ENCODE assay signal across 26 cellular contexts in genomic region chr6:20464041-20464440, GRCh38.
DNase-seq lines count a peak whose midpoint lies in the region; ATAC-seq and TF ChIP-seq lines count a peak whose summit lies in the region.
"Had no signal": no experiment of that assay in that cellular context is flagged by ENCODE, and none has a peak within 500 bp of the region (broad histone marks: within the 10 kb centered on the region; RNA-seq: fewer than 3 reads in every experiment).

No MANE protein-coding gene starts in this region.

- no peak for TF ChIP-seq CTCF in HEK293 (tag by site-specific recombination; IDR thresholded peaks at IDR 0.05)
- TF ChIP-seq CTCF in WTC11 (IDR thresholded peaks at IDR 0.05), result no peak
- TF ChIP-seq CTCF in mesothelial cell of epicardium (IDR thresholded peaks at IDR 0.05; ENCODE audit: unreplicated experiment), result no peak
- no peak for TF ChIP-seq CTCF in dorsolateral prefrontal cortex (IDR thresholded peaks at IDR 0.05 in 54 of 56, conservative IDR thresholded peaks at IDR 0.05 in 2 of 56; ENCODE audit: low read depth in 1 of 56, partially characterized antibody in 56 of 56)
- TF ChIP-seq CTCF in thyroid gland (IDR thresholded peaks at IDR 0.05), result no peak

- H3K27me3 ChIP-seq in dorsolateral prefrontal cortex (no peaks in the 10 kb centered on the region), thyroid gland (no peaks in the 10 kb centered on the region)
- H3K27me3 ChIP-seq: gastroesophageal sphincter, testis, uterus had no signal

- no peak overlapping the region for H3K27ac ChIP-seq in HEK293 (ENCODE audit: extremely low read depth, low read depth, low read length)
- H3K27ac ChIP-seq in dorsolateral prefrontal cortex, result no peak overlapping the region
- H3K27ac ChIP-seq in thyroid gland, result no peak overlapping the region
- H3K27ac ChIP-seq: C4-2B, gastroesophageal sphincter, KMS-11, psoas muscle, testis, uterus had no signal

- ATAC-seq in GM18511 (IDR thresholded peaks at IDR 0.05; ENCODE audit: unreplicated experiment) (peak; percentile 20), WTC11 (no peak)
- ATAC-seq: gastroesophageal sphincter; psoas muscle; stimulated activated naive CD8-positive, alpha-beta T cell treated with anti-CD3 and anti-CD28 coated beads, Interleukin-15, Interleukin-2, amounts not matched to agents 100 U/mL and 50 U/mL, for 24 hours had no signal

- no peaks in the 10 kb centered on the region for H3K4me1 ChIP-seq in HEK293 (ENCODE audit: control insufficient read depth, insufficient read depth, low read length)
- no peaks in the 10 kb centered on the region for H3K4me1 ChIP-seq in thyroid gland
- H3K4me1 ChIP-seq: gastroesophageal sphincter, psoas muscle, testis, uterus had no signal

- intact Hi-C loops in dorsolateral prefrontal cortex (cut with DNase I), result no loop called here
- intact Hi-C loops in thyroid gland (cut with DNase I), result no loop called here

- WGBS in thyroid gland, 2 donors, result 97 to 100% methylated on average over 2 of the region's 2 CpGs

- peaks cover 41% of the 10 kb centered on the region for H3K36me3 Mint-ChIP-seq in WTC11
- peaks cover 40% of the 10 kb centered on the region for H3K36me3 Mint-ChIP-seq in mesothelial cell of epicardium

- TF ChIP-seq POLR2A in thyroid gland (IDR thresholded peaks at IDR 0.05), result no peak

- no peak overlapping the region for H3K4me3 Mint-ChIP-seq in WTC11
- H3K4me3 Mint-ChIP-seq in mesothelial cell of epicardium, result no peak overlapping the region
- H3K4me3 Mint-ChIP-seq: activated CD4-positive, alpha-beta memory T cell treated with anti-CD3 and anti-CD28 coated beads, Interleukin-2, amount 10 ng/mL, durations not matched to agents 7 days and 5 days; T-helper 1 cell treated with Interleukin-12 subunit alpha and Interleukin-12 subunit beta and Interleukin-4 antibody, amounts not matched to agents 30 μg/mL and 1 μg/mL, for 36 hours had no signal

- H3K9me3 ChIP-seq in HEK293 (ENCODE audit: control insufficient read depth, insufficient read depth, low read depth, low read length) (no peaks in the 10 kb centered on the region), thyroid gland (no peaks in the 10 kb centered on the region)
- H3K9me3 ChIP-seq: gastroesophageal sphincter, psoas muscle, SK-N-SH, testis, uterus had no signal

- H3K4me3 ChIP-seq in HEK293 (ENCODE audit: low read depth, low read length) (no peak overlapping the region), dorsolateral prefrontal cortex (no peak overlapping the region), thyroid gland (replicated peaks in 1 of 3) (no peak overlapping the region)
- H3K4me3 ChIP-seq: gastroesophageal sphincter, psoas muscle, testis, uterus had no signal

- DNase-seq in WTC11 (ENCODE audit: low spot score) (no peak), mesothelial cell of epicardium (ENCODE audit: low spot score in 2 of 2, unreplicated experiment in 2 of 2) (no peak), dorsolateral prefrontal cortex (no peak), thyroid gland (no peak)
- no peak for DNase-seq in activated naive CD4-positive, alpha-beta T cell (lab: John Stamatoyannopoulos, UW)
- DNase-seq: activated CD4-positive, alpha-beta memory T cell treated with anti-CD3 and anti-CD28 coated beads, Interleukin-2, amount 10 ng/mL, durations not matched to agents 7 days and 5 days; activated CD4-positive, CD25-positive, alpha-beta regulatory T cell treated with anti-CD3 and anti-CD28 coated beads, Interleukin-2, amount 50 U/mL, for 72 hours; activated CD8-positive, alpha-beta memory T cell treated with anti-CD3 and anti-CD28 coated beads, Interleukin-2, amount 50 U/mL, for 48 hours; activated naive CD4-positive, alpha-beta T cell treated with anti-CD3 and anti-CD28 coated beads, Interleukin-2, amount 50 U/mL, for 16 hours; anterior cingulate cortex; dermis blood vessel endothelial cell; hippocampal formation; mesenchymal stem cell; nucleus accumbens; psoas muscle; SK-N-SH; stimulated activated CD4-positive, alpha-beta T cell treated with anti-CD3 and anti-CD28 coated beads, Interleukin-15, amount 100 ng/mL, for 24 hours; stimulated activated naive CD8-positive, alpha-beta T cell treated with anti-CD3 and anti-CD28 coated beads, Interleukin-15, Interleukin-2, amounts not matched to agents 100 U/mL and 50 U/mL, for 24 hours; testis; uterus had no signal

- POLR2A ChIA-PET in HEK293 (lab: Yijun Ruan, JAX), result interaction anchor here (0.6 to 1.5 kb wide), 2 partner anchors 60 to 61 kb away, joined by 4 read pairs; no protein-coding TSS in a partner anchor
- POLR2A ChIA-PET in WTC11 (lab: Charles Lee), result interaction anchor here (1.1 kb wide), 1 partner anchor 59 kb away, joined by 9 read pairs; no protein-coding TSS in a partner anchor

- H3K36me3 ChIP-seq in HEK293 (ENCODE audit: control insufficient read depth in 2 of 2, insufficient read depth in 1 of 2, low read length in 2 of 2) (peaks cover 17 to 38% of the 10 kb centered on the region in 2 experiments; a peak in 2 of 3 replicates), thyroid gland (no peaks in the 10 kb centered on the region)
- H3K36me3 ChIP-seq: uterus had no signal

- H3K27ac Mint-ChIP-seq in WTC11, result peak overlapping the region; percentile 85
- H3K27ac Mint-ChIP-seq in mesothelial cell of epicardium, result peak overlapping the region; percentile 59
- H3K27ac Mint-ChIP-seq: activated CD4-positive, alpha-beta memory T cell treated with anti-CD3 and anti-CD28 coated beads, Interleukin-2, amount 10 ng/mL, durations not matched to agents 7 days and 5 days; T-helper 1 cell treated with Interleukin-12 subunit alpha and Interleukin-12 subunit beta and Interleukin-4 antibody, amounts not matched to agents 30 μg/mL and 1 μg/mL, for 36 hours had no signal

- peaks cover 18% of the 10 kb centered on the region for H3K9me3 Mint-ChIP-seq in WTC11
- peaks cover 19% of the 10 kb centered on the region for H3K9me3 Mint-ChIP-seq in mesothelial cell of epicardium
- H3K9me3 Mint-ChIP-seq: activated CD4-positive, alpha-beta memory T cell treated with anti-CD3 and anti-CD28 coated beads, Interleukin-2, amount 10 ng/mL, durations not matched to agents 7 days and 5 days; T-helper 1 cell treated with Interleukin-12 subunit alpha and Interleukin-12 subunit beta and Interleukin-4 antibody, amounts not matched to agents 30 μg/mL and 1 μg/mL, for 36 hours had no signal

- H3K27me3 Mint-ChIP-seq in WTC11 (ENCODE audit: low read depth) (no peaks in the 10 kb centered on the region), mesothelial cell of epicardium (ENCODE audit: low read depth) (no peaks in the 10 kb centered on the region)
- H3K27me3 Mint-ChIP-seq: activated CD4-positive, alpha-beta memory T cell treated with anti-CD3 and anti-CD28 coated beads, Interleukin-2, amount 10 ng/mL, durations not matched to agents 7 days and 5 days had no signal

- H3K4me1 Mint-ChIP-seq in WTC11, result peaks cover 53% of the 10 kb centered on the region
- peaks cover 14% of the 10 kb centered on the region for H3K4me1 Mint-ChIP-seq in mesothelial cell of epicardium

- CTCF ChIA-PET in HEK293 (lab: Yijun Ruan, JAX) (interaction anchor here (0.6 to 1.1 kb wide), 3 partner anchors 20 to 198 kb away, joined by 3 to 4 read pairs (median 4); no protein-coding TSS in a partner anchor), WTC11 (lab: Charles Lee) (no interaction called here)

TF ChIP-seq in HEK293, 187 proteins besides CTCF, POLR2A, EP300 and RAD21:
- no peak for TF ChIP-seq BCL11A (tag by site-specific recombination; IDR thresholded peaks at IDR 0.05; ENCODE audit: low read depth)
- peak; percentile 82 for TF ChIP-seq PRDM4 (tag by site-specific recombination; IDR thresholded peaks at IDR 0.05)
TF ChIP-seq in HEK293: peak in this region for 1.

TF ChIP-seq in WTC11, 78 proteins besides CTCF, POLR2A, EP300 and RAD21 (continues in another document):
- TF ChIP-seq MXD4 (CRISPR knock-in tag; IDR thresholded peaks at IDR 0.05; ENCODE audit: borderline replicate concordance) (no peak), ZNF532 (CRISPR knock-in tag; IDR thresholded peaks at IDR 0.05; ENCODE audit: borderline replicate concordance) (no peak), ZNF396 (CRISPR knock-in tag; IDR thresholded peaks at IDR 0.05; ENCODE audit: borderline replicate concordance) (no peak), ATF1 (CRISPR knock-in tag; IDR thresholded peaks at IDR 0.05) (no peak), ZNF416 (CRISPR knock-in tag; IDR thresholded peaks at IDR 0.05) (no peak), JAZF1 (CRISPR knock-in tag; IDR thresholded peaks at IDR 0.05) (no peak)
